Comparison of ENCODE assay signal across 8 cellular contexts in genomic region chr7:55570939-55571338, GRCh38. TPM values are rescaled to one million over a fixed set of nuclear protein-coding genes. Genes with fewer than 3 reads are reported as not detected.
DNase-seq lines count a peak whose midpoint lies in the region; ATAC-seq lines count a peak whose summit lies in the region.

No MANE protein-coding gene starts in this region.

- DNase-seq in EH (ENCODE audit: low read depth) (peak; percentile 88), NCI-H69 (lab: John Stamatoyannopoulos, UW) (peak; percentile 42), dermis blood vessel endothelial cell (peak; percentile 86), NCI-H345 treated with DMSO at 0.1 percent for 48 hours (lab: John Stamatoyannopoulos, UW; ENCODE audit: unreplicated experiment) (no peak)
- DNase-seq in naive thymus-derived CD8-positive, alpha-beta T cell, result no peak

- H3K27me3 Mint-ChIP-seq in naive thymus-derived CD8-positive, alpha-beta T cell, result no peaks in the 10 kb centered on the region

- no peak for ATAC-seq in naive thymus-derived CD8-positive, alpha-beta T cell
- no peak for ATAC-seq in GM18867 (IDR thresholded peaks at IDR 0.05; ENCODE audit: unreplicated experiment)
- no peak for ATAC-seq in GM19397 (IDR thresholded peaks at IDR 0.05; ENCODE audit: unreplicated experiment)
- ATAC-seq in GM18511 (IDR thresholded peaks at IDR 0.05; ENCODE audit: unreplicated experiment), result no peak

- H3K4me1 Mint-ChIP-seq in naive thymus-derived CD8-positive, alpha-beta T cell, result peaks cover 42 to 73% (median 68%) of the 10 kb centered on the region in 4 donors

- peaks cover 0 to 2% (median 0%) of the 10 kb centered on the region in 3 donors for H3K36me3 Mint-ChIP-seq in naive thymus-derived CD8-positive, alpha-beta T cell

- H3K27ac Mint-ChIP-seq in naive thymus-derived CD8-positive, alpha-beta T cell, result peak overlapping the region; percentile 66 to 95 (median 88)

- H3K9me3 Mint-ChIP-seq in naive thymus-derived CD8-positive, alpha-beta T cell, result no peaks in the 10 kb centered on the region

- POLR2A ChIA-PET in naive thymus-derived CD8-positive, alpha-beta T cell (lab: Charles Lee), result interaction anchor here (2.0 kb wide), 1 partner anchor 205 kb away, joined by 6 read pairs; no protein-coding TSS in a partner anchor

- H3K4me3 Mint-ChIP-seq in naive thymus-derived CD8-positive, alpha-beta T cell, result peak overlapping the region; percentile 86 to 97 (median 92)

RNA-seq across cellular contexts. Expression of gene VOPP1, which starts 1.4 kb away (rescaled TPM):
- 140 and 171 TPM in 2 replicates for total RNA-seq in dermis blood vessel endothelial cell
- 10 to 100 TPM; 47.0 to 48.9 TPM for total RNA-seq in naive thymus-derived CD8-positive, alpha-beta T cell
- polyA plus RNA-seq in naive thymus-derived CD8-positive, alpha-beta T cell, result 10 to 100 TPM; 19.5 to 31.5 (median 20.9) TPM

Comparison
In these comparisons a context has a peak if more than half of its experiments do, and no peak if none do; other contexts are left out.
1. DNase-seq: peak in EH (single experiment), NCI-H69 (single experiment) and dermis blood vessel endothelial cell (single experiment); none in naive thymus-derived CD8-positive, alpha-beta T cell (0 of 10) and NCI-H345 treated with DMSO at 0.1 percent for 48 hours (single experiment).